Comparison of ENCODE assay signal across 26 cellular contexts in genomic region chr1:98210563-98210962, GRCh38.
A peak's percentile ranks its signal among the peaks of the same experiment; 100 is the strongest.
DNase-seq lines count a peak whose midpoint lies in the region; ATAC-seq, FAIRE-seq and TF ChIP-seq lines count a peak whose summit lies in the region.
"Had no signal": no experiment of that assay in that cellular context is flagged by ENCODE, and none has a peak within 500 bp of the region (broad histone marks: within the 10 kb centered on the region; RNA-seq: fewer than 3 reads in every experiment).

No MANE protein-coding gene starts in this region.

- FAIRE-seq in A549 (lab: Jason Lieb, UNC) (no peak), astrocyte (lab: Jason Lieb, UNC) (no peak)

- H3K36me3 ChIP-seq in HUES48 (ENCODE audit: control insufficient read depth, insufficient read depth, low read length) = no peaks in the 10 kb centered on the region
- no peaks in the 10 kb centered on the region for H3K36me3 ChIP-seq in astrocyte (ENCODE audit: insufficient read depth, low read length)
- H3K36me3 ChIP-seq in CD8-positive, alpha-beta T cell (ENCODE audit: insufficient read depth, low read length) = no peaks in the 10 kb centered on the region
- H3K36me3 ChIP-seq: ascending aorta, esophagus muscularis mucosa, gastroesophageal sphincter, neutrophil had no signal

- no peak for TF ChIP-seq RAD21 in A549 (conservative IDR thresholded peaks at IDR 0.05 in 1 of 2, IDR thresholded peaks at IDR 0.05 in 1 of 2)

- H3K27ac Mint-ChIP-seq in astrocyte (ENCODE audit: unreplicated experiment) (peak overlapping the region; percentile 99), mesothelial cell of epicardium (peak overlapping the region; percentile 95)
- no peak overlapping the region for H3K27ac Mint-ChIP-seq in CD8-positive, alpha-beta T cell
- H3K27ac Mint-ChIP-seq: activated CD4-positive, alpha-beta T cell treated with anti-CD3 and anti-CD28 coated beads, Interleukin-2, amount 10 ng/mL, durations not matched to agents 7 days and 5 days; activated CD8-positive, alpha-beta memory T cell treated with anti-CD3 and anti-CD28 coated beads, Interleukin-2, amount 10 ng/mL, durations not matched to agents 7 days and 5 days; activated naive CD4-positive, alpha-beta T cell treated with anti-CD3 and anti-CD28 coated beads, Interleukin-2, amount 50 U/mL, for 24 hours; T-helper 17 cell had no signal

- 47% methylated on average over 3 of the region's 3 CpGs for WGBS in A549 (ENCODE audit: missing lambda C conversion rate)

- TF ChIP-seq CTCF in A549 (IDR thresholded peaks at IDR 0.05) = no peak
- TF ChIP-seq CTCF in astrocyte (IDR thresholded peaks at IDR 0.05; ENCODE audit: insufficient read depth, low read depth, low read length) = no peak
- TF ChIP-seq CTCF in mesothelial cell of epicardium (IDR thresholded peaks at IDR 0.05; ENCODE audit: unreplicated experiment) = no peak
- no peak for TF ChIP-seq CTCF in CD8-positive, alpha-beta T cell (IDR thresholded peaks at IDR 0.05)

- H3K4me1 Mint-ChIP-seq in astrocyte (ENCODE audit: low read depth, unreplicated experiment) (peaks cover 31% of the 10 kb centered on the region), mesothelial cell of epicardium (peaks cover 34% of the 10 kb centered on the region)
- H3K4me1 Mint-ChIP-seq in CD8-positive, alpha-beta T cell (ENCODE audit: low read depth) = no peaks in the 10 kb centered on the region
- H3K4me1 Mint-ChIP-seq: activated CD4-positive, alpha-beta T cell treated with anti-CD3 and anti-CD28 coated beads, Interleukin-2, amount 10 ng/mL, durations not matched to agents 7 days and 5 days; activated CD8-positive, alpha-beta memory T cell treated with anti-CD3 and anti-CD28 coated beads, Interleukin-2, amount 10 ng/mL, durations not matched to agents 7 days and 5 days; activated naive CD4-positive, alpha-beta T cell treated with anti-CD3 and anti-CD28 coated beads, Interleukin-2, amount 50 U/mL, for 24 hours had no signal

- H3K4me3 Mint-ChIP-seq in astrocyte (ENCODE audit: unreplicated experiment) = peak overlapping the region; percentile 40
- H3K4me3 Mint-ChIP-seq in mesothelial cell of epicardium = peak overlapping the region; percentile 58
- no peak overlapping the region for H3K4me3 Mint-ChIP-seq in CD8-positive, alpha-beta T cell
- H3K4me3 Mint-ChIP-seq: activated CD4-positive, alpha-beta T cell treated with anti-CD3 and anti-CD28 coated beads, Interleukin-2, amount 10 ng/mL, durations not matched to agents 7 days and 5 days; activated CD8-positive, alpha-beta memory T cell treated with anti-CD3 and anti-CD28 coated beads, Interleukin-2, amount 10 ng/mL, durations not matched to agents 7 days and 5 days; activated naive CD4-positive, alpha-beta T cell treated with anti-CD3 and anti-CD28 coated beads, Interleukin-2, amount 50 U/mL, for 24 hours; T-helper 17 cell had no signal

- no peaks in the 10 kb centered on the region for H3K27me3 Mint-ChIP-seq in astrocyte (ENCODE audit: low read depth, unreplicated experiment)
- no peaks in the 10 kb centered on the region for H3K27me3 Mint-ChIP-seq in mesothelial cell of epicardium (ENCODE audit: low read depth)
- no peaks in the 10 kb centered on the region for H3K27me3 Mint-ChIP-seq in CD8-positive, alpha-beta T cell (ENCODE audit: low read depth)
- H3K27me3 Mint-ChIP-seq: activated CD4-positive, alpha-beta T cell treated with anti-CD3 and anti-CD28 coated beads, Interleukin-2, amount 10 ng/mL, durations not matched to agents 7 days and 5 days; activated naive CD4-positive, alpha-beta T cell treated with anti-CD3 and anti-CD28 coated beads, Interleukin-2, amount 50 U/mL, for 24 hours; T-helper 17 cell had no signal

- H3K9me3 Mint-ChIP-seq in astrocyte (ENCODE audit: unreplicated experiment) (no peaks in the 10 kb centered on the region), mesothelial cell of epicardium (peaks cover 4% of the 10 kb centered on the region)
- no peaks in the 10 kb centered on the region for H3K9me3 Mint-ChIP-seq in CD8-positive, alpha-beta T cell
- H3K9me3 Mint-ChIP-seq: activated CD4-positive, alpha-beta T cell treated with anti-CD3 and anti-CD28 coated beads, Interleukin-2, amount 10 ng/mL, durations not matched to agents 7 days and 5 days; activated naive CD4-positive, alpha-beta T cell treated with anti-CD3 and anti-CD28 coated beads, Interleukin-2, amount 50 U/mL, for 24 hours had no signal

- H3K4me3 ChIP-seq in A549 (peak overlapping the region; percentile 48), HUES48 (ENCODE audit: low read depth, low read length) (no peak overlapping the region; the same call in 1 of the 2 replicates), astrocyte (ENCODE audit: insufficient read depth, low read depth, low read length) (peak overlapping the region; percentile 32)
- no peak overlapping the region for H3K4me3 ChIP-seq in CD8-positive, alpha-beta T cell (ENCODE audit: low read depth, low read length)
- H3K4me3 ChIP-seq: ascending aorta, esophagus muscularis mucosa, gastroesophageal sphincter had no signal

- POLR2A ChIA-PET in A549 (lab: Yijun Ruan, JAX) = interaction anchor here (0.9 kb wide), 1 partner anchor 124 kb away, joined by 3 read pairs; no protein-coding TSS in a partner anchor
- POLR2A ChIA-PET in CD8-positive, alpha-beta T cell (lab: Charles Lee) = no interaction called here

- peaks cover 18% of the 10 kb centered on the region for H3K27me3 ChIP-seq in HUES48 (ENCODE audit: control insufficient read depth, insufficient read depth, low read length)
- H3K27me3 ChIP-seq in astrocyte (ENCODE audit: insufficient read depth, low read length) = no peaks in the 10 kb centered on the region
- H3K27me3 ChIP-seq in CD8-positive, alpha-beta T cell (ENCODE audit: insufficient read depth, low read length) = no peaks in the 10 kb centered on the region
- H3K27me3 ChIP-seq: ascending aorta, esophagus muscularis mucosa, gastroesophageal sphincter, neutrophil had no signal

- peaks cover 4% of the 10 kb centered on the region for H3K36me3 Mint-ChIP-seq in astrocyte (ENCODE audit: low read depth, unreplicated experiment)
- no peaks in the 10 kb centered on the region for H3K36me3 Mint-ChIP-seq in mesothelial cell of epicardium
- H3K36me3 Mint-ChIP-seq in CD8-positive, alpha-beta T cell = no peaks in the 10 kb centered on the region
- H3K36me3 Mint-ChIP-seq: activated CD8-positive, alpha-beta memory T cell treated with anti-CD3 and anti-CD28 coated beads, Interleukin-2, amount 10 ng/mL, durations not matched to agents 7 days and 5 days; activated naive CD4-positive, alpha-beta T cell treated with anti-CD3 and anti-CD28 coated beads, Interleukin-2, amount 50 U/mL, for 24 hours had no signal

- no peaks in the 10 kb centered on the region for H4K20me1 ChIP-seq in astrocyte (ENCODE audit: insufficient read depth, low read length)

- no peaks in the 10 kb centered on the region for H3K9me3 ChIP-seq in A549
- no peaks in the 10 kb centered on the region for H3K9me3 ChIP-seq in HUES48 (ENCODE audit: control insufficient read depth, insufficient read depth, low read length)
- H3K9me3 ChIP-seq in astrocyte (ENCODE audit: insufficient read depth, low read depth, low read length) = no peaks in the 10 kb centered on the region
- no peaks in the 10 kb centered on the region for H3K9me3 ChIP-seq in CD8-positive, alpha-beta T cell (ENCODE audit: low read length)
- H3K9me3 ChIP-seq: ascending aorta, esophagus muscularis mucosa, gastroesophageal sphincter, neutrophil had no signal

- H2AFZ ChIP-seq in astrocyte (ENCODE audit: low read depth, low read length) = no peak overlapping the region

- DNase-seq in A549 (ENCODE audit: low read depth in 1 of 2, low spot score in 1 of 2) = no peak
- no peak for DNase-seq in astrocyte (ENCODE audit: low read depth)
- no peak for DNase-seq in mesothelial cell of epicardium (ENCODE audit: low spot score in 2 of 2, unreplicated experiment in 2 of 2)
- no peak for DNase-seq in CD8-positive, alpha-beta T cell
- no peak for DNase-seq in NCI-H446 (lab: John Stamatoyannopoulos, UW)
- DNase-seq in COR-L47 (lab: John Stamatoyannopoulos, UW) = no peak
- DNase-seq: 8988T; activated CD4-positive, alpha-beta T cell treated with anti-CD3 and anti-CD28 coated beads, Interleukin-2, amount 10 ng/mL, durations not matched to agents 7 days and 5 days; activated CD8-positive, alpha-beta memory T cell treated with anti-CD3 and anti-CD28 coated beads, Interleukin-2, amount 10 ng/mL, durations not matched to agents 7 days and 5 days; C1 segment of cervical spinal cord; effector memory CD4-positive, alpha-beta T cell; islet precursor cell; MV-4-11; NCI-H2029 treated with DMSO at 0.1 percent for 48 hours; SHP77 treated with DMSO at 0.1 percent for 48 hours; T-helper 17 cell; trophoblast cell had no signal

- ATAC-seq in A549 (peak in 1 of 2 experiments; percentile 56; a peak in 3 of 6 replicates), HG02938 (IDR thresholded peaks at IDR 0.05; ENCODE audit: unreplicated experiment) (no peak)
- ATAC-seq in CD8-positive, alpha-beta T cell = no peak
- ATAC-seq: activated CD8-positive, alpha-beta memory T cell treated with anti-CD3 and anti-CD28 coated beads, Interleukin-2, amount 10 ng/mL, durations not matched to agents 7 days and 5 days; gastroesophageal sphincter; PC-3; T-helper 17 cell had no signal

- H3K27ac ChIP-seq in A549 (peak overlapping the region; percentile 82 to 88), HUES48 (ENCODE audit: low read depth, low read length) (peak overlapping the region; percentile 8), astrocyte (ENCODE audit: low read depth, low read length) (peak overlapping the region; percentile 81)
- no peak overlapping the region for H3K27ac ChIP-seq in CD8-positive, alpha-beta T cell (ENCODE audit: low read depth, low read length)
- H3K27ac ChIP-seq: ascending aorta, esophagus muscularis mucosa, gastroesophageal sphincter, KMS-11, neutrophil had no signal

- peak overlapping the region; percentile 98 for H3K4me2 ChIP-seq in A549
- peak overlapping the region; percentile 82 for H3K4me2 ChIP-seq in astrocyte (ENCODE audit: low read length)
- H3K4me2 ChIP-seq: KMS-11 had no signal

- H3K4me1 ChIP-seq in A549 = peaks cover 21% of the 10 kb centered on the region
- H3K4me1 ChIP-seq in HUES48 (ENCODE audit: control insufficient read depth, insufficient read depth, low read length) = peaks cover 22% of the 10 kb centered on the region
- H3K4me1 ChIP-seq in astrocyte (ENCODE audit: insufficient read depth, low read length) = peaks cover 18% of the 10 kb centered on the region
- H3K4me1 ChIP-seq in CD8-positive, alpha-beta T cell (ENCODE audit: insufficient read depth, low read length) = no peaks in the 10 kb centered on the region
- H3K4me1 ChIP-seq: ascending aorta, esophagus muscularis mucosa, gastroesophageal sphincter had no signal

- TF ChIP-seq EP300 in A549 (IDR thresholded peaks at IDR 0.05) = no peak

- no peaks in the 10 kb centered on the region for H3K79me2 ChIP-seq in astrocyte (ENCODE audit: insufficient read depth, low read length)

- intact Hi-C loops in CD8-positive, alpha-beta T cell (cut with DNase I, micrococcal nuclease) = no loop called here

- H3K9ac ChIP-seq in HUES48 (ENCODE audit: low read depth, low read length) (no peak overlapping the region), astrocyte (ENCODE audit: low read length) (peak overlapping the region; percentile 53)
- H3K9ac ChIP-seq: KMS-11 had no signal

- TF ChIP-seq POLR2A in A549 (IDR thresholded peaks at IDR 0.05; ENCODE audit: low read length) = no peak

- CTCF ChIA-PET in A549 (lab: Yijun Ruan, JAX) = interaction anchor here (0.7 kb wide), 1 partner anchor 30 kb away, joined by 3 read pairs; no protein-coding TSS in a partner anchor
- CTCF ChIA-PET in CD8-positive, alpha-beta T cell (lab: Charles Lee) = no interaction called here

Comparison
In these comparisons a context has a peak if more than half of its experiments do, and no peak if none do; other contexts are left out.
1. H3K4me3 ChIP-seq: peak in A549 (single experiment) and astrocyte (single experiment); none in HUES48 (single experiment) and CD8-positive, alpha-beta T cell (single experiment).